24 cellular contexts compared by ENCODE assay signal in the genomic region with DNA sequence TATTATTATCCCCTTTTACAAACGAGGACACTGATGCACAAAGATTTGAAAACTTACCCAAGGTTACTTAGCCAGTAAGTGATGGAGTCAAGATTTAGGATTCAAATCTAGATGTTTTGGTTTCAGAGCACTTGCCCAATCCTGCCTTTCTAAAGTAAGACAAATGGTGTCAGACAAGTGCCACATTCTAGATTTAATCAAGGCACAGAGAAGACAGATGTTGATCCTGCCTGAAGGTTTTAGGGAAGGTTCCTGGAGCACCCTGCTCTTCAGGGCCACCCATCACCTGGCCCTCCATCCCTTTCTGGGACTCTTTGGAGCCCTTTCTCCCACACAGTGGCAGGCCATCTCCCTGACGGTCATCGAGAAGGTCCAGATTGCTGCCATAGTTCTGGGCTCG. TPM values are rescaled to one million over a fixed set of nuclear protein-coding genes. Genes with fewer than 3 reads are reported as not detected.
"Had no signal": no experiment of that assay in that cellular context is flagged by ENCODE, and none has a peak within 500 bp of the region (broad histone marks: within the 10 kb centered on the region; RNA-seq: fewer than 3 reads in every experiment).

No MANE protein-coding gene starts in this region.

- H3K27ac Mint-ChIP-seq: endodermal cell, nephron progenitor cell, progenitor cell of endocrine pancreas had no signal

- H3K4me3 Mint-ChIP-seq: endodermal cell had no signal

- H3K27ac ChIP-seq: colonic mucosa, epithelial cell of prostate, gastrocnemius medialis, lower lobe of right lung, neutrophil, parathyroid adenoma, right lobe of liver, stomach, thyroid gland, vagina had no signal

- H3K9ac ChIP-seq: parathyroid adenoma had no signal

- H3K9me3 Mint-ChIP-seq: dendritic cell treated with granulocyte-macrophage colony-stimulating factor and Interleukin-4, amounts not matched to agents 40 ng/mL and 50 ng/mL, for 4 days; endodermal cell; nephron progenitor cell had no signal

- ATAC-seq: esophagus mucosa, gastrocnemius medialis, left ventricle myocardium superior, lower lobe of right lung, right lobe of liver had no signal

- H3K36me3 ChIP-seq: colonic mucosa, neutrophil, right lobe of liver, vagina had no signal

- H3K27me3 ChIP-seq: colonic mucosa, right lobe of liver, thyroid gland, vagina had no signal

- DNase-seq: colonic mucosa; effector CD8-positive, alpha-beta T cell; endodermal cell; foreskin fibroblast; gastrocnemius medialis; head of caudate nucleus; left ventricle myocardium superior; lower lobe of right lung; nephron progenitor cell; right lobe of liver; small intestine; stimulated activated CD4-positive, alpha-beta T cell treated with anti-CD3 and anti-CD28 coated beads, Interleukin-15, amount 100 ng/mL, for 24 hours; stimulated activated CD4-positive, alpha-beta T cell treated with anti-CD3 and anti-CD28 coated beads, Interleukin-2, amount 100 ng/mL, for 48 hours; stimulated activated naive CD4-positive, alpha-beta T cell treated with Interleukin-2 at 50 U/mL for 16 hours; stomach; thyroid gland; trophoblast cell had no signal

- H3K4me1 ChIP-seq: colonic mucosa had no signal

- H2AFZ ChIP-seq: parathyroid adenoma had no signal

- H3K4me3 ChIP-seq: colonic mucosa, gastrocnemius medialis, lower lobe of right lung, right lobe of liver, stomach, thyroid gland, vagina had no signal

- H3K9me3 ChIP-seq: colonic mucosa, gastrocnemius medialis, lower lobe of right lung, neutrophil, right lobe of liver, stomach, thyroid gland, vagina had no signal

RNA-seq across cellular contexts. Expression of gene CYP27B1, which starts 9.1 kb away (rescaled TPM):
- total RNA-seq: gastrocnemius medialis, left ventricle myocardium superior had no signal
